4 cellular contexts compared by ENCODE assay signal in the genomic region with DNA sequence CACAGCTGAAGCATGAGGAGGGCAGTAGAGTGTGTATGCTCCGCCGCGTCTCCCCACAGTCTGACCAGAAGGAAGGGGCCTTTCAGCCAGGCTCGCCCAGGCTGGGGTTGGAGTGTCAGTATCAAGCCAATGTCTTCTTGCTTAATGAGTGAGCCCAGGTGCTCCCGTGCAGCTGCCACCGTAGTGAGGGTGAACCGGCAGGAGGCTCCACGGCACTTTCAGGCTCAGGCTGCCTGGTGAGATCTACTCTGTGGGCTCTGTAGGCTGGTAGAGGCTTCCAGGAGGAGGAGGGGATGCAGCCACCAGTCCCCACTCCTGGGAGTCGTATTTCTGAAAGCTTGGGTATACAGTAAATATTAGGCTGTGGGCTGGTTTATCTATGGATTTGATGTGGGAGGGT. TPM values are rescaled to one million over a fixed set of nuclear protein-coding genes. Genes with fewer than 3 reads are reported as not detected.
"Had no signal": no experiment of that assay in that cellular context is flagged by ENCODE, and none has a peak within 500 bp of the region (broad histone marks: within the 10 kb centered on the region; RNA-seq: fewer than 3 reads in every experiment).

No MANE protein-coding gene starts in this region.

RNA-seq across cellular contexts. Expression of a gene that starts 8.2 kb away (rescaled TPM):
- total RNA-seq: HT-29, HT1080, IMR-90 had no signal
- polyA plus RNA-seq: IgD-negative memory B cell, IMR-90 had no signal

RNA-seq across cellular contexts. Expression of a gene that starts 45.5 kb away (rescaled TPM):
- total RNA-seq: HT-29 had no signal
